Comparison of ENCODE assay signal across 10 cellular contexts in the genomic region with DNA sequence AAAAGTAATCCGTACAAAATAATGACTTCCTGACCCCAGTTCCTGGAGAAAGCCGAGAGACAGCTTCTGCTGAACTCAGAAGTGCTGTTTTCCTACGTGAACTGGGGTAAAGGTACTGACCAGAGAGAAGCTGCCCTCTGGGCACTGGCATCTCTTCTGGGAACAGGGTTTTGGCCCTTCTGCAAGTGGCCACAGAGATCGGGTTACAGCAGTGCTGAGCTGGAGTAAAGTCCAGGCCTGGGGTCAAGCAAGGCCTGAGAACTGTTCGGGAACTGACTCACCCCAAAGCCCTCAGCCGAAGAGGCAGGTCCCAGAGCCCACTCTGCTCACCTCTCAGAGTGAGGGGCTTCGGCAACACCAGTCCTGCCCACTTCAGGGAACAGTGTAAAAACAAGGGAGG.
DNase-seq lines count a peak whose midpoint lies in the region; ATAC-seq, FAIRE-seq and TF ChIP-seq lines count a peak whose summit lies in the region.
"Had no signal": no experiment of that assay in that cellular context is flagged by ENCODE, and none has a peak within 500 bp of the region (broad histone marks: within the 10 kb centered on the region; RNA-seq: fewer than 3 reads in every experiment).

No MANE protein-coding gene starts in this region.

- H3K4me3 Mint-ChIP-seq in CD8-positive, alpha-beta T cell: no peak overlapping the region
- no peak overlapping the region for H3K4me3 Mint-ChIP-seq in neural crest cell

- H3K27ac Mint-ChIP-seq in CD8-positive, alpha-beta T cell: peak overlapping the region; percentile 95
- peak overlapping the region; percentile 69 for H3K27ac Mint-ChIP-seq in neural crest cell (ENCODE audit: unreplicated experiment)

- peaks cover 45% of the 10 kb centered on the region for H3K4me1 ChIP-seq in CD8-positive, alpha-beta T cell (ENCODE audit: insufficient read depth, low read length)
- H3K4me1 ChIP-seq: vagina had no signal

- no peaks in the 10 kb centered on the region for H3K27me3 ChIP-seq in CD8-positive, alpha-beta T cell (ENCODE audit: insufficient read depth, low read length)
- H3K27me3 ChIP-seq: vagina had no signal

- no peaks in the 10 kb centered on the region for H3K9me3 Mint-ChIP-seq in CD8-positive, alpha-beta T cell
- H3K9me3 Mint-ChIP-seq in neural crest cell: no peaks in the 10 kb centered on the region

- no peak for DNase-seq in CD8-positive, alpha-beta T cell
- DNase-seq in NCI-H146 treated with DMSO at 0.1 percent for 48 hours (lab: John Stamatoyannopoulos, UW; ENCODE audit: unreplicated experiment): peak; percentile 6
- peak; percentile 38 for DNase-seq in dedifferentiated amniotic fluid mesenchymal stem cell (ENCODE audit: extremely low spot score)
- no peak for DNase-seq in neural crest cell (ENCODE audit: low read depth, low spot score)
- DNase-seq in GM12892 (ENCODE audit: insufficient read length): no peak
- DNase-seq in NCI-H1105 (lab: John Stamatoyannopoulos, UW): no peak

- FAIRE-seq in GM12892 (lab: Jason Lieb, UNC): no peak
- FAIRE-seq: colon had no signal

- H3K27ac ChIP-seq in CD8-positive, alpha-beta T cell (ENCODE audit: low read depth, low read length): peak overlapping the region; percentile 48
- H3K27ac ChIP-seq: vagina had no signal

- no peak for ATAC-seq in CD8-positive, alpha-beta T cell
- ATAC-seq in HG02763 (IDR thresholded peaks at IDR 0.05; ENCODE audit: unreplicated experiment): no peak
- ATAC-seq in GM21360 (IDR thresholded peaks at IDR 0.05; ENCODE audit: unreplicated experiment): no peak

- H3K4me3 ChIP-seq in CD8-positive, alpha-beta T cell (ENCODE audit: low read depth, low read length): no peak overlapping the region
- H3K4me3 ChIP-seq: vagina had no signal

- intact Hi-C loops in CD8-positive, alpha-beta T cell (cut with DNase I, micrococcal nuclease): loop anchor here (2.0 to 10.0 kb wide), 5 partner anchors 174 to 339 kb away; a partner anchor contains a TSS

- POLR2A ChIA-PET in CD8-positive, alpha-beta T cell (lab: Charles Lee): interaction anchor here (1.2 to 2.3 kb wide), 5 partner anchors 9 to 243 kb away, joined by 3 to 8 read pairs (median 7); no protein-coding TSS in a partner anchor

- peaks cover 48% of the 10 kb centered on the region for H3K4me1 Mint-ChIP-seq in CD8-positive, alpha-beta T cell (ENCODE audit: low read depth)
- peaks cover 27% of the 10 kb centered on the region for H3K4me1 Mint-ChIP-seq in neural crest cell

- H3K9me3 ChIP-seq in CD8-positive, alpha-beta T cell (ENCODE audit: low read length): no peaks in the 10 kb centered on the region
- H3K9me3 ChIP-seq: vagina had no signal

- no peak for TF ChIP-seq POLR2A in GM12892 (IDR thresholded peaks at IDR 0.05; ENCODE audit: low read depth, low read length)

- H3K36me3 ChIP-seq in CD8-positive, alpha-beta T cell (ENCODE audit: insufficient read depth, low read length): no peaks in the 10 kb centered on the region
- H3K36me3 ChIP-seq: vagina had no signal

- no peaks in the 10 kb centered on the region for H3K36me3 Mint-ChIP-seq in CD8-positive, alpha-beta T cell
- no peaks in the 10 kb centered on the region for H3K36me3 Mint-ChIP-seq in neural crest cell (ENCODE audit: low read depth)

- no peaks in the 10 kb centered on the region for H3K27me3 Mint-ChIP-seq in CD8-positive, alpha-beta T cell (ENCODE audit: low read depth)
- H3K27me3 Mint-ChIP-seq in neural crest cell (ENCODE audit: low read depth): no peaks in the 10 kb centered on the region

- no peak for TF ChIP-seq CTCF in CD8-positive, alpha-beta T cell (IDR thresholded peaks at IDR 0.05)
- TF ChIP-seq CTCF in neural crest cell (conservative IDR thresholded peaks at IDR 0.05): no peak

- CTCF ChIA-PET in CD8-positive, alpha-beta T cell (lab: Charles Lee): interaction anchor here (0.6 kb wide), 1 partner anchor 346 kb away, joined by 3 read pairs; no protein-coding TSS in a partner anchor

Comparison
In these comparisons a context has a peak if more than half of its experiments do, and no peak if none do; other contexts are left out.
1. DNase-seq: peak in NCI-H146 treated with DMSO at 0.1 percent for 48 hours (single experiment) and dedifferentiated amniotic fluid mesenchymal stem cell (single experiment); none in CD8-positive, alpha-beta T cell (0 of 7), neural crest cell (single experiment), GM12892 (single experiment) and NCI-H1105 (single experiment).